21 cellular contexts compared by ENCODE assay signal in genomic region chr7:54907981-54908380, GRCh38.
"Had no signal": no experiment of that assay in that cellular context is flagged by ENCODE, and none has a peak within 500 bp of the region (broad histone marks: within the 10 kb centered on the region; RNA-seq: fewer than 3 reads in every experiment).

No MANE protein-coding gene starts in this region.

- H3K27me3 ChIP-seq: esophagus squamous epithelium, heart right ventricle, transverse colon, uterus had no signal

- H3K4me1 ChIP-seq: esophagus squamous epithelium, lower lobe of right lung, transverse colon, uterus had no signal

- FAIRE-seq: colon, endothelial cell of umbilical vein, kidney, small intestine had no signal

- DNase-seq: activated CD4-positive, alpha-beta memory T cell treated with anti-CD3 and anti-CD28 coated beads, Interleukin-2, amount 10 ng/mL, durations not matched to agents 7 days and 5 days; activated CD4-positive, alpha-beta T cell treated with anti-CD3 and anti-CD28 coated beads, Interleukin-2, amount 10 ng/mL, durations not matched to agents 24 days and 14 days; activated gamma-delta T cell treated with Interleukin-2 at 50 U/mL for 16 hours; aorta; central memory CD4-positive, alpha-beta T cell; effector memory CD8-positive, alpha-beta T cell; esophagus squamous epithelium; heart right ventricle; kidney; lower lobe of right lung; naive thymus-derived CD4-positive, alpha-beta T cell; occipital lobe; posterior cingulate gyrus; small intestine; stimulated activated CD4-positive, alpha-beta T cell treated with anti-CD3 and anti-CD28 coated beads, Interleukin-15, amount 100 ng/mL, for 24 hours; transverse colon; uterus had no signal

- H3K36me3 ChIP-seq: esophagus squamous epithelium, heart right ventricle, lower lobe of right lung, transverse colon, uterus had no signal

- H3K4me3 ChIP-seq: esophagus squamous epithelium, heart right ventricle, lower lobe of right lung, transverse colon, uterus had no signal

- ATAC-seq: effector memory CD8-positive, alpha-beta T cell; heart right ventricle; lower lobe of right lung; naive thymus-derived CD4-positive, alpha-beta T cell; sciatic nerve; stimulated activated memory B cell treated with anti-CD40 and anti-IgM and Interleukin-4, amounts not matched to agents 10 μg/mL and 1 μg/mL and 100 μg/mL, for 72 hours had no signal

- H3K9me3 ChIP-seq: esophagus squamous epithelium, lower lobe of right lung, uterus had no signal

- H3K27ac ChIP-seq: esophagus squamous epithelium, heart right ventricle, lower lobe of right lung, transverse colon, uterus had no signal
